In the genomic region with DNA sequence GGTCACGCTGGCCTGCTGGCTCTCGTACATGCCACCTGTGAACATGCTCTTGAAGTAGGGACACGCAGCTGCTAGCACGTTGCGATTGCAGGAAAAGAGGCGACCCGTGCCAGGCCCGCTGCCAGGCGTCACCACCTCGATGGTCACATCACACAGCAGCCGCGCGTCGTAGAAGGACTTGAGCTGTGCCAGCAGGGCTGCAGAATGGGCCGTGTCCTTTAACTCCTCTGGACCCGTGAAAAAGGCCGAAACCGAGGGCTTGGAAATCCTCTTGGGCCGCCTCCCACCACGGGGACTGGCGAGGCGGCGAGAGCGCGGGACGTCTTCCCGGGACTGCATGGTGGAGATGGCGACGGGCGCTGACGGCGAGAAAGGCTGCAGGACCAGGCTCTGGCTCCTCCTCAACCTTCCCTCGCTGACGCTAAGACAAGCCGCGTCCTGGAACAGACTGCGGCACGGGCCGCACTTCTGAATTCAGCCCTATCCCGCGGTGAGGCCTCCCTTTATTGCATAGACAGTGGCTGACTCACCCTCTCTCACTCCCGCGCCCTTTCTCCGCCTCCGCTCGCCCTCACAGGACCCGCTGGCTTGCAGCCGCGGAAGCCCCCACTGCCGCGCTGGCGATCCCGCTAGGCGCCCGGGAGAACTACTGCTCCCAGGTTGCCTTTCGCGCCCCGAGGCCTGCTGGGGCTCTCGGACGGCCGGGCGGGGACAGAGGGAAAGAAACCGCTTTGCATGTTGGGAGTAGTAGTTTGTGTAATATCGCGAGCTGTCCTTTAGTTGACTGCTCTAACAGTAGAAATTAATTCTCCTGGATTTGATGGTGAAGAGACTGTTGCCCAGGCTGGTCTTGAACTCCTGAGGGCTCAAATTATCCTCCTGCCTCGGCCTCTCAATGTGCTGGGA, we compare ENCODE assay signal across 8 cellular contexts. TPM values are rescaled to one million over a fixed set of nuclear protein-coding genes. Genes with fewer than 3 reads are reported as not detected.
DNase-seq lines count a peak whose midpoint lies in the region; ATAC-seq and TF ChIP-seq lines count a peak whose summit lies in the region.

A gene with protein sequence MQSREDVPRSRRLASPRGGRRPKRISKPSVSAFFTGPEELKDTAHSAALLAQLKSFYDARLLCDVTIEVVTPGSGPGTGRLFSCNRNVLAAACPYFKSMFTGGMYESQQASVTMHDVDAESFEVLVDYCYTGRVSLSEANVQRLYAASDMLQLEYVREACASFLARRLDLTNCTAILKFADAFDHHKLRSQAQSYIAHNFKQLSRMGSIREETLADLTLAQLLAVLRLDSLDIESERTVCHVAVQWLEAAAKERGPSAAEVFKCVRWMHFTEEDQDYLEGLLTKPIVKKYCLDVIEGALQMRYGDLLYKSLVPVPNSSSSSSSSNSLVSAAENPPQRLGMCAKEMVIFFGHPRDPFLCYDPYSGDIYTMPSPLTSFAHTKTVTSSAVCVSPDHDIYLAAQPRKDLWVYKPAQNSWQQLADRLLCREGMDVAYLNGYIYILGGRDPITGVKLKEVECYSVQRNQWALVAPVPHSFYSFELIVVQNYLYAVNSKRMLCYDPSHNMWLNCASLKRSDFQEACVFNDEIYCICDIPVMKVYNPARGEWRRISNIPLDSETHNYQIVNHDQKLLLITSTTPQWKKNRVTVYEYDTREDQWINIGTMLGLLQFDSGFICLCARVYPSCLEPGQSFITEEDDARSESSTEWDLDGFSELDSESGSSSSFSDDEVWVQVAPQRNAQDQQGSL (minus strand): TSS at position 651 of the 906 bp plus-strand sequence. CDS start 312 bp downstream, at position 339.

- peak within 1 kb of the TSS; percentile 65 for H4K91ac ChIP-seq in trophoblast cell (ENCODE audit: low read depth, low read length)

- peak within 1 kb of the TSS; percentile 96 for H2AFZ ChIP-seq in trophoblast cell (ENCODE audit: insufficient read depth, low read length, poor library complexity)

- H3K23ac ChIP-seq in trophoblast cell (ENCODE audit: low read length): no peak within 1 kb of the TSS

- peak within 1 kb of the TSS; percentile 3 for H2BK5ac ChIP-seq in trophoblast cell (ENCODE audit: low read depth, low read length, poor library complexity)

- DNase-seq in NCI-H146 treated with DMSO at 0.1 percent for 48 hours (lab: John Stamatoyannopoulos, UW; ENCODE audit: unreplicated experiment): peak; percentile 86
- DNase-seq in T-helper 1 cell: peak; percentile 74 to 92 (median 81)
- peak; percentile 92 to 96 (median 95) for DNase-seq in adrenal gland
- DNase-seq in heart left ventricle: peak; percentile 94 to 97 (median 96)
- DNase-seq in trophoblast cell: peak; percentile 95 to 96
- DNase-seq in transverse colon: peak; percentile 94

- TF ChIP-seq CTCF in adrenal gland (IDR thresholded peaks at IDR 0.05) (no peak), heart left ventricle (IDR thresholded peaks at IDR 0.05) (peak in 3 of 12 donors; percentile 11 to 31 (median 18)), transverse colon (IDR thresholded peaks at IDR 0.05) (no peak)

- H3K14ac ChIP-seq in trophoblast cell (ENCODE audit: low read length): peak within 1 kb of the TSS; percentile 72

- H3K18ac ChIP-seq in trophoblast cell (ENCODE audit: low read length): peak within 1 kb of the TSS; percentile 14

- peaks cover 5 to 13% of the 10 kb centered on the region in 2 donors for H3K4me1 ChIP-seq in adrenal gland (replicated peaks in 1 of 2)
- peaks cover 0 to 37% (median 17%) of the 10 kb centered on the region in 12 donors for H3K4me1 ChIP-seq in heart left ventricle
- peaks cover 6 to 7% of the 10 kb centered on the region in 2 experiments for H3K4me1 ChIP-seq in trophoblast cell (ENCODE audit: control insufficient read depth in 1 of 2, insufficient read depth in 2 of 2, low read length in 2 of 2)
- peaks cover 7 to 22% (median 10%) of the 10 kb centered on the region in 4 donors for H3K4me1 ChIP-seq in transverse colon

- in situ Hi-C loops in transverse colon (cut with MboI; ENCODE audit: low pct_ligation_motif_present in 1 of 4, low pct_unique_long_range_greater_than_20kb in 1 of 4, low sequenced_read_pairs in 3 of 4): loop anchor here in 2 of 4 donors (10.0 kb wide), 1 partner anchor 59 kb away; a partner anchor contains a TSS

- H2BK120ac ChIP-seq in trophoblast cell (ENCODE audit: insufficient read depth, low read length, poor library complexity): peak within 1 kb of the TSS; percentile 18

- H3K27me3 ChIP-seq in adrenal gland (no peaks in the 10 kb centered on the region), heart left ventricle (no peaks in the 10 kb centered on the region), trophoblast cell (ENCODE audit: insufficient read depth, low read length) (no peaks in the 10 kb centered on the region), transverse colon (no peaks in the 10 kb centered on the region)

- no peaks in the 10 kb centered on the region for H3K9me3 ChIP-seq in adrenal gland (replicated peaks in 1 of 3)
- H3K9me3 ChIP-seq in heart left ventricle: no peaks in the 10 kb centered on the region
- no peaks in the 10 kb centered on the region for H3K9me3 ChIP-seq in trophoblast cell (ENCODE audit: insufficient read depth, low read depth, low read length)
- no peaks in the 10 kb centered on the region for H3K9me3 ChIP-seq in transverse colon

- ATAC-seq in HG02884 (IDR thresholded peaks at IDR 0.05; ENCODE audit: unreplicated experiment) (peak; percentile 89), heart left ventricle (peak; percentile 95 to 100 (median 100))

- H2AK5ac ChIP-seq in trophoblast cell (ENCODE audit: low read length): peak within 1 kb of the TSS; percentile 59

- H4K8ac ChIP-seq in trophoblast cell (ENCODE audit: low read depth, low read length): peak within 1 kb of the TSS; percentile 87

- no peak for TF ChIP-seq EP300 in transverse colon (IDR thresholded peaks at IDR 0.05; ENCODE audit: low read depth)

- H3K36me3 ChIP-seq in adrenal gland (replicated peaks in 1 of 2) (no peaks in the 10 kb centered on the region), heart left ventricle (no peaks in the 10 kb centered on the region), trophoblast cell (ENCODE audit: control insufficient read depth in 1 of 2, insufficient read depth in 2 of 2, low read length in 2 of 2) (no peaks in the 10 kb centered on the region), transverse colon (peaks cover 0 to 2% (median 0%) of the 10 kb centered on the region in 4 donors)

- H3K9ac ChIP-seq in trophoblast cell (ENCODE audit: low read length): peak within 1 kb of the TSS; percentile 49

- intact Hi-C loops in adrenal gland (cut with DNase I): loop anchor here (5.0 to 10.0 kb wide), 2 partner anchors 59 to 67 kb away; a partner anchor contains a TSS
- intact Hi-C loops in heart left ventricle (cut with DNase I): loop anchor here in 9 of 10 donors (1.0 to 10.0 kb wide), 5 partner anchors 61 to 132 kb away; a partner anchor contains a TSS
- intact Hi-C loops in transverse colon (cut with DNase I; ENCODE audit: low total_unique reads): loop anchor here (2.0 kb wide), 1 partner anchor 61 kb away; a partner anchor contains a TSS

- no peak within 1 kb of the TSS for H2BK12ac ChIP-seq in trophoblast cell (ENCODE audit: low read length)

- 9 to 29% (median 11%) methylated on average over 24 to 66 of the region's 66 CpGs for WGBS in adrenal gland, 4 donors
- WGBS in heart left ventricle, 4 donors: 4 to 18% (median 6%) methylated on average over 32 to 66 of the region's 66 CpGs
- WGBS in trophoblast cell (ENCODE audit: extremely low coverage, insufficient coverage, insufficient read length): no CpG with 5 or more reads among the region's 66 CpGs
- 13% methylated on average over 64 of the region's 66 CpGs; no CpG with 5 or more reads in 1 of the 2 donors for WGBS in transverse colon (ENCODE audit: low coverage in 1 of 2), 2 donors

- H3K79me2 ChIP-seq in trophoblast cell (ENCODE audit: control insufficient read depth, insufficient read depth, low read length, poor library complexity): peaks cover 5% of the 10 kb centered on the region

- peak within 1 kb of the TSS; percentile 41 for H3K4ac ChIP-seq in trophoblast cell (ENCODE audit: low read depth, low read length)

- peak; percentile 58 for TF ChIP-seq POLR2A in GM15510 (IDR thresholded peaks at IDR 0.05; ENCODE audit: borderline replicate concordance, extremely low read depth, insufficient read length)
- TF ChIP-seq POLR2A in adrenal gland (IDR thresholded peaks at IDR 0.05): peak; percentile 51 to 84
- TF ChIP-seq POLR2A in heart left ventricle (IDR thresholded peaks at IDR 0.05): peak in 1 of 2 donors; percentile 82
- TF ChIP-seq POLR2A in transverse colon (IDR thresholded peaks at IDR 0.05): peak; percentile 65

- H3K4me3 ChIP-seq in adrenal gland (peak within 1 kb of the TSS in 2 of 4 donors; percentile 57 to 91), heart left ventricle (peak within 1 kb of the TSS; percentile 56 to 92 (median 78)), trophoblast cell (ENCODE audit: low read depth, low read length) (peak within 1 kb of the TSS; percentile 76), transverse colon (peak within 1 kb of the TSS; percentile 54 to 85 (median 74))

- H3K27ac ChIP-seq in adrenal gland (peak within 1 kb of the TSS in 4 of 5 donors; percentile 16 to 88 (median 84)), heart left ventricle (peak within 1 kb of the TSS; percentile 75 to 97 (median 92)), trophoblast cell (ENCODE audit: low read depth, low read length) (peak within 1 kb of the TSS; percentile 81), transverse colon (peak within 1 kb of the TSS; percentile 86 to 92 (median 88))

- H3K4me2 ChIP-seq in trophoblast cell (ENCODE audit: low read length): peak within 1 kb of the TSS; percentile 70

- peak within 1 kb of the TSS; percentile 75 for H4K12ac ChIP-seq in trophoblast cell (ENCODE audit: low read depth, low read length)

- peaks cover 6% of the 10 kb centered on the region for H3K79me1 ChIP-seq in trophoblast cell (ENCODE audit: low read length)

RNA-seq across cellular contexts. Expression of the gene that starts here (rescaled TPM):
- 10 to 100 TPM in 3 of 8 donors, 1 to 10 TPM in 5; 6.9 to 13.7 (median 9.7) TPM for total RNA-seq in adrenal gland
- polyA plus RNA-seq in adrenal gland: 1 to 10 TPM; 2.3 to 8.1 (median 2.7) TPM
- 1 to 10 TPM; 4.2 to 9.1 (median 6.0) TPM for total RNA-seq in heart left ventricle
- 1 to 10 TPM; 2.2 to 2.6 TPM for polyA plus RNA-seq in heart left ventricle
- polyA plus RNA-seq in trophoblast cell (2013): 5.0 and 5.5 TPM in 2 replicates
- total RNA-seq in transverse colon: 1 to 10 TPM in 3 of 4 donors, under 1 TPM in 1; 0.75 to 7.6 (median 4.2) TPM
